ENCODE assay signal across 22 cellular contexts in genomic region chr1:99957818-99958217, GRCh38.
"Had no signal": no experiment of that assay in that cellular context is flagged by ENCODE, and none has a peak within 500 bp of the region (broad histone marks: within the 10 kb centered on the region; RNA-seq: fewer than 3 reads in every experiment).

No MANE protein-coding gene starts in this region.

- H3K4me1 Mint-ChIP-seq: immature natural killer cell; naive thymus-derived CD4-positive, alpha-beta T cell; nephron progenitor cell; stimulated activated naive B cell treated with anti-CD40 and anti-IgM and Interleukin-4, amounts not matched to agents 10 μg/mL and 1 μg/mL and 100 μg/mL, for 72 hours; stimulated activated naive CD8-positive, alpha-beta T cell treated with anti-CD3 and anti-CD28 coated beads, Interleukin-15, amount 100 ng/mL, for 72 hours had no signal

- H3K9me3 ChIP-seq: left lung, lower lobe of right lung, psoas muscle, sigmoid colon, thoracic aorta, transverse colon had no signal

- H3K79me2 ChIP-seq: parathyroid adenoma had no signal

- H3K36me3 ChIP-seq: left lung, lower lobe of right lung, sigmoid colon, thoracic aorta, transverse colon had no signal

- H3K27me3 Mint-ChIP-seq: dendritic cell treated with granulocyte-macrophage colony-stimulating factor and Interleukin-4, amounts not matched to agents 40 ng/mL and 50 ng/mL, for 4 days; effector memory CD8-positive, alpha-beta T cell; naive thymus-derived CD4-positive, alpha-beta T cell; stimulated activated naive B cell treated with anti-CD40 and anti-IgM and Interleukin-4, amounts not matched to agents 10 μg/mL and 1 μg/mL and 100 μg/mL, for 72 hours; stimulated activated naive CD8-positive, alpha-beta T cell treated with anti-CD3 and anti-CD28 coated beads, Interleukin-15, amount 100 ng/mL, for 72 hours had no signal

- ATAC-seq: effector memory CD8-positive, alpha-beta T cell; foreskin keratinocyte; left lung; lower lobe of right lung; naive thymus-derived CD4-positive, alpha-beta T cell; psoas muscle; stimulated activated naive B cell treated with anti-CD40 and anti-IgM and Interleukin-4, amounts not matched to agents 10 μg/mL and 1 μg/mL and 100 μg/mL, for 72 hours; stimulated activated naive CD8-positive, alpha-beta T cell treated with anti-CD3 and anti-CD28 coated beads, Interleukin-15, amount 100 ng/mL, for 72 hours had no signal

- H2AFZ ChIP-seq: parathyroid adenoma had no signal

- H3K4me3 ChIP-seq: left lung, lower lobe of right lung, psoas muscle, sigmoid colon, skin epidermis, thoracic aorta, transverse colon had no signal

- H3K27ac ChIP-seq: foreskin keratinocyte, left lung, lower lobe of right lung, parathyroid adenoma, psoas muscle, sigmoid colon, thoracic aorta, transverse colon had no signal

- H3K36me3 Mint-ChIP-seq: immature natural killer cell; naive thymus-derived CD4-positive, alpha-beta T cell; stimulated activated naive B cell treated with anti-CD40 and anti-IgM and Interleukin-4, amounts not matched to agents 10 μg/mL and 1 μg/mL and 100 μg/mL, for 72 hours had no signal

- H3K9me3 Mint-ChIP-seq: dendritic cell treated with granulocyte-macrophage colony-stimulating factor and Interleukin-4, amounts not matched to agents 40 ng/mL and 50 ng/mL, for 4 days; effector memory CD8-positive, alpha-beta T cell; immature natural killer cell; stimulated activated naive B cell treated with anti-CD40 and anti-IgM and Interleukin-4, amounts not matched to agents 10 μg/mL and 1 μg/mL and 100 μg/mL, for 72 hours; stimulated activated naive CD8-positive, alpha-beta T cell treated with anti-CD3 and anti-CD28 coated beads, Interleukin-15, amount 100 ng/mL, for 72 hours had no signal

- H3K9ac ChIP-seq: parathyroid adenoma had no signal

- H3K4me1 ChIP-seq: left lung, lower lobe of right lung, parathyroid adenoma, psoas muscle, sigmoid colon, transverse colon had no signal

- H3K4me3 Mint-ChIP-seq: dendritic cell treated with granulocyte-macrophage colony-stimulating factor and Interleukin-4, amounts not matched to agents 40 ng/mL and 50 ng/mL, for 4 days; effector memory CD8-positive, alpha-beta T cell; immature natural killer cell; naive thymus-derived CD4-positive, alpha-beta T cell; nephron progenitor cell; stimulated activated naive B cell treated with anti-CD40 and anti-IgM and Interleukin-4, amounts not matched to agents 10 μg/mL and 1 μg/mL and 100 μg/mL, for 72 hours; stimulated activated naive CD8-positive, alpha-beta T cell treated with anti-CD3 and anti-CD28 coated beads, Interleukin-15, amount 100 ng/mL, for 72 hours had no signal

- DNase-seq: effector memory CD8-positive, alpha-beta T cell; erythroblast; foreskin keratinocyte; hippocampal formation; immature natural killer cell; left lung; lower lobe of right lung; mesenchymal stem cell; naive thymus-derived CD4-positive, alpha-beta T cell; nephron progenitor cell; psoas muscle; retina; sigmoid colon; stimulated activated CD4-positive, alpha-beta T cell treated with anti-CD3 and anti-CD28 coated beads, Interleukin-2, amount 100 ng/mL, for 24 hours; stimulated activated CD4-positive, alpha-beta T cell treated with anti-CD3 and anti-CD28 coated beads, Interleukin-4, amount 100 ng/mL, for 4 hours; stimulated activated naive B cell treated with anti-CD40 and anti-IgM and Interleukin-4, amounts not matched to agents 10 μg/mL and 1 μg/mL and 100 μg/mL, for 72 hours; stimulated activated naive CD8-positive, alpha-beta T cell treated with anti-CD3 and anti-CD28 coated beads, Interleukin-15, amount 100 ng/mL, for 72 hours; transverse colon had no signal

- H3K27ac Mint-ChIP-seq: dendritic cell treated with granulocyte-macrophage colony-stimulating factor and Interleukin-4, amounts not matched to agents 40 ng/mL and 50 ng/mL, for 4 days; effector memory CD8-positive, alpha-beta T cell; immature natural killer cell; naive thymus-derived CD4-positive, alpha-beta T cell; nephron progenitor cell; stimulated activated naive B cell treated with anti-CD40 and anti-IgM and Interleukin-4, amounts not matched to agents 10 μg/mL and 1 μg/mL and 100 μg/mL, for 72 hours had no signal

- H3K27me3 ChIP-seq: foreskin keratinocyte, left lung, sigmoid colon, transverse colon had no signal
